7 cellular contexts compared by ENCODE assay signal in genomic region chr1:212035835-212036605, GRCh38. TPM values are rescaled to one million over a fixed set of nuclear protein-coding genes. Genes with fewer than 3 reads are reported as not detected.
DNase-seq lines count a peak whose midpoint lies in the region; ATAC-seq and TF ChIP-seq lines count a peak whose summit lies in the region.

No MANE protein-coding gene starts in this region.

- H3K27ac Mint-ChIP-seq in IgD-negative memory B cell (peak overlapping the region; percentile 96 to 100 (median 96)), nephron (peak overlapping the region; percentile 90 to 99 (median 98))
- peak overlapping the region; percentile 97 for H3K27ac Mint-ChIP-seq in central memory CD8-positive, alpha-beta T cell (ENCODE audit: low read depth)

- H3K9me3 Mint-ChIP-seq in IgD-negative memory B cell (peaks cover 0 to 2% (median 0%) of the 10 kb centered on the region in 3 donors), nephron (no peaks in the 10 kb centered on the region)
- no peaks in the 10 kb centered on the region for H3K9me3 Mint-ChIP-seq in central memory CD8-positive, alpha-beta T cell

- no peak for DNase-seq in central memory CD8-positive, alpha-beta T cell (ENCODE audit: low spot score in 2 of 2)
- DNase-seq in NCI-H524 treated with DMSO at 0.1 percent for 48 hours (lab: John Stamatoyannopoulos, UW) = no peak
- no peak for DNase-seq in NK-92 treated with Interleukin-12 subunit alpha and Interleukin-12 subunit beta, amount 100 ng/mL, for 24 hours (lab: John Stamatoyannopoulos, UW)

- H3K4me3 Mint-ChIP-seq in IgD-negative memory B cell = peak overlapping the region; percentile 94 to 100 (median 99)
- H3K4me3 Mint-ChIP-seq in central memory CD8-positive, alpha-beta T cell = peak overlapping the region; percentile 90
- H3K4me3 Mint-ChIP-seq in nephron = peak overlapping the region; percentile 95 to 97 (median 96)

- TF ChIP-seq CTCF in nephron (IDR thresholded peaks at IDR 0.05; ENCODE audit: unreplicated experiment in 3 of 3) = no peak

- H3K4me1 Mint-ChIP-seq in IgD-negative memory B cell = peaks cover 32 to 41% (median 38%) of the 10 kb centered on the region in 3 donors
- H3K4me1 Mint-ChIP-seq in central memory CD8-positive, alpha-beta T cell = peaks cover 48% of the 10 kb centered on the region
- H3K4me1 Mint-ChIP-seq in nephron = peaks cover 45% of the 10 kb centered on the region

- peak; percentile 15 for ATAC-seq in GM18502 (IDR thresholded peaks at IDR 0.05; ENCODE audit: poor library complexity, unreplicated experiment)
- peak; percentile 8 for ATAC-seq in GM21576 (IDR thresholded peaks at IDR 0.05; ENCODE audit: unreplicated experiment)
- no peak for ATAC-seq in central memory CD8-positive, alpha-beta T cell (replicated peaks; ENCODE audit: extremely low read depth, poor library complexity, severe bottlenecking)

- H3K27me3 Mint-ChIP-seq in IgD-negative memory B cell (no peaks in the 10 kb centered on the region), nephron (ENCODE audit: low read depth) (no peaks in the 10 kb centered on the region)
- H3K27me3 Mint-ChIP-seq in central memory CD8-positive, alpha-beta T cell = no peaks in the 10 kb centered on the region

- no peaks in the 10 kb centered on the region for H3K36me3 Mint-ChIP-seq in IgD-negative memory B cell
- H3K36me3 Mint-ChIP-seq in central memory CD8-positive, alpha-beta T cell (ENCODE audit: insufficient read depth) = peaks cover 13% of the 10 kb centered on the region
- H3K36me3 Mint-ChIP-seq in nephron (ENCODE audit: low read depth) = peaks cover 12% of the 10 kb centered on the region

RNA-seq across cellular contexts. Expression of gene DTL, which starts 0.5 kb away (rescaled TPM):
- polyA plus RNA-seq in IgD-negative memory B cell = 0.19 TPM

RNA-seq across cellular contexts. Expression of gene INTS7, which starts 0.7 kb away (rescaled TPM):
- polyA plus RNA-seq in IgD-negative memory B cell = 14.1 TPM
